37 cellular contexts compared by ENCODE assay signal in the genomic region with DNA sequence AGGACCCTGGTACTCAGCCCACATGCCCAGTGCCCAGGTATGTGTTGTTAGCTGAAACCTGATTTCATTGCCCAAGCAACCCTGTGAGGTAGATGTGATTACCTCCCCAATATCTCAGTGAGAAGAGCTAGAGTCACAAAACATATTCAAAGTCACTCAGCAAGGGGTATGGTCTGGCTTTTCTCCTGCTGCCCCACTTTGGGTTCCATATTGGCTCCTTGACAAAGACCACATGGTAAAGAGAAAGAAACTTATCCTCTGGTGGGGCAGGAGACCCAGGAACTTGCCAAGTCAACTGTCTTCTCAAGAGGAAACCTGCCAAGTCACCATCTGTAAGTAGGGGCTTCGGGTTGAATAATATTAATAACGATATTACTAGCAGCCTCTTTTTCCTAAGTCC.
"Had no signal": no experiment of that assay in that cellular context is flagged by ENCODE, and none has a peak within 500 bp of the region (broad histone marks: within the 10 kb centered on the region; RNA-seq: fewer than 3 reads in every experiment).

No MANE protein-coding gene starts in this region.

- H3K9me3 Mint-ChIP-seq: activated CD4-positive, alpha-beta memory T cell treated with anti-CD3 and anti-CD28 coated beads for 36 hours had no signal

- H3K4me3 ChIP-seq: adrenal gland, breast epithelium, cardiac muscle cell, coronary artery, dorsolateral prefrontal cortex, esophagus muscularis mucosa, gastrocnemius medialis, heart left ventricle had no signal

- H3K36me3 ChIP-seq: adrenal gland, breast epithelium, cardiac muscle cell, esophagus muscularis mucosa, gastrocnemius medialis, heart left ventricle had no signal

- H3K4me1 Mint-ChIP-seq: brain had no signal

- H3K9me3 ChIP-seq: adrenal gland, breast epithelium, esophagus muscularis mucosa, gastrocnemius medialis, heart left ventricle had no signal

- ATAC-seq: activated CD4-positive, alpha-beta T cell treated with anti-CD3 and anti-CD28 coated beads for 36 hours; activated CD8-positive, alpha-beta memory T cell treated with anti-CD3 and anti-CD28 coated beads, Interleukin-2, amount 10 ng/mL, durations not matched to agents 7 days and 5 days; activated CD8-positive, alpha-beta T cell treated with anti-CD3 and anti-CD28 coated beads, Interleukin-2, amount 10 ng/mL, durations not matched to agents 7 days and 5 days; activated naive CD8-positive, alpha-beta T cell treated with anti-CD3 and anti-CD28 coated beads, Interleukin-2, amount 50 U/mL, for 24 hours; foreskin keratinocyte; gastrocnemius medialis; heart left ventricle had no signal

- H3K4me1 ChIP-seq: adrenal gland, breast epithelium, esophagus muscularis mucosa, gastrocnemius medialis had no signal

- H3K27me3 ChIP-seq: adrenal gland, breast epithelium, cardiac muscle cell, esophagus muscularis mucosa, foreskin keratinocyte, gastrocnemius medialis, heart left ventricle had no signal

- DNase-seq: activated CD4-positive, alpha-beta memory T cell treated with anti-CD3 and anti-CD28 coated beads for 36 hours; activated CD4-positive, alpha-beta T cell treated with anti-CD3 and anti-CD28 coated beads for 36 hours; activated CD4-positive, alpha-beta T cell treated with anti-CD3 and anti-CD28 coated beads, Interleukin-2, amount 10 ng/mL, durations not matched to agents 24 days and 14 days; activated CD4-positive, CD25-positive, alpha-beta regulatory T cell; activated CD4-positive, CD25-positive, alpha-beta regulatory T cell treated with anti-CD3 and anti-CD28 coated beads, Interleukin-2, amount 50 U/mL, for 72 hours; activated CD8-positive, alpha-beta memory T cell treated with anti-CD3 and anti-CD28 coated beads, Interleukin-2, amount 10 ng/mL, durations not matched to agents 7 days and 5 days; activated CD8-positive, alpha-beta memory T cell treated with anti-CD3 and anti-CD28 coated beads, Interleukin-2, amount 50 U/mL, for 4 hours; activated CD8-positive, alpha-beta T cell treated with anti-CD3 and anti-CD28 coated beads, Interleukin-2, amount 10 ng/mL, durations not matched to agents 7 days and 5 days; activated effector memory CD4-positive, alpha-beta T cell treated with anti-CD3 and anti-CD28 coated beads, Interleukin-2, amount 50 U/mL, for 16 hours; activated naive CD4-positive, alpha-beta T cell treated with anti-CD3 and anti-CD28 coated beads for 36 hours; activated naive CD8-positive, alpha-beta T cell treated with anti-CD3 and anti-CD28 coated beads for 36 hours; activated naive CD8-positive, alpha-beta T cell treated with anti-CD3 and anti-CD28 coated beads, Interleukin-2, amount 50 U/mL, for 24 hours; activated T-cell treated with anti-CD3 and anti-CD28 coated beads, Interleukin-2, amount 50 U/mL, for 1 hour; activated T-cell treated with anti-CD3 and anti-CD28 coated beads, Interleukin-2, amount 50 U/mL, for 48 hours; adrenal gland; amygdala; aorta; central memory CD4-positive, alpha-beta T cell; dorsolateral prefrontal cortex; effector memory CD4-positive, alpha-beta T cell; erythroblast; foreskin keratinocyte; gastrocnemius medialis; glutamatergic neuron; heart left ventricle; T1000 had no signal

- H3K27me3 Mint-ChIP-seq: activated CD4-positive, alpha-beta memory T cell treated with anti-CD3 and anti-CD28 coated beads for 36 hours; activated CD4-positive, alpha-beta T cell treated with anti-CD3 and anti-CD28 coated beads for 36 hours; activated CD4-positive, alpha-beta T cell treated with anti-CD3 and anti-CD28 coated beads, Interleukin-2, amount 10 ng/mL, durations not matched to agents 24 days and 14 days; activated CD8-positive, alpha-beta memory T cell treated with anti-CD3 and anti-CD28 coated beads, Interleukin-2, amount 10 ng/mL, durations not matched to agents 7 days and 5 days; activated naive CD4-positive, alpha-beta T cell treated with anti-CD3 and anti-CD28 coated beads, Interleukin-2, amount 50 U/mL, for 24 hours; activated naive CD8-positive, alpha-beta T cell treated with anti-CD3 and anti-CD28 coated beads for 36 hours; activated naive CD8-positive, alpha-beta T cell treated with anti-CD3 and anti-CD28 coated beads, Interleukin-2, amount 50 U/mL, for 24 hours; dendritic cell treated with granulocyte-macrophage colony-stimulating factor and Interleukin-4, amounts not matched to agents 40 ng/mL and 50 ng/mL, for 4 days had no signal

- H3K27ac ChIP-seq: adrenal gland, breast epithelium, cardiac muscle cell, coronary artery, dorsolateral prefrontal cortex, esophagus muscularis mucosa, foreskin keratinocyte, gastrocnemius medialis, heart left ventricle had no signal

- H3K36me3 Mint-ChIP-seq: brain had no signal

- H3K4me3 Mint-ChIP-seq: activated CD4-positive, alpha-beta memory T cell treated with anti-CD3 and anti-CD28 coated beads for 36 hours; activated CD4-positive, alpha-beta T cell treated with anti-CD3 and anti-CD28 coated beads for 36 hours; activated CD4-positive, alpha-beta T cell treated with anti-CD3 and anti-CD28 coated beads, Interleukin-2, amount 10 ng/mL, durations not matched to agents 24 days and 14 days; activated CD8-positive, alpha-beta memory T cell treated with anti-CD3 and anti-CD28 coated beads, Interleukin-2, amount 10 ng/mL, durations not matched to agents 7 days and 5 days; activated CD8-positive, alpha-beta T cell treated with anti-CD3 and anti-CD28 coated beads, Interleukin-2, amount 10 ng/mL, durations not matched to agents 7 days and 5 days; activated naive CD4-positive, alpha-beta T cell treated with anti-CD3 and anti-CD28 coated beads for 36 hours; activated naive CD4-positive, alpha-beta T cell treated with anti-CD3 and anti-CD28 coated beads, Interleukin-2, amount 50 U/mL, for 24 hours; activated naive CD8-positive, alpha-beta T cell treated with anti-CD3 and anti-CD28 coated beads for 36 hours; activated naive CD8-positive, alpha-beta T cell treated with anti-CD3 and anti-CD28 coated beads, Interleukin-2, amount 50 U/mL, for 24 hours; activated T-helper 1 cell treated with anti-CD3 and anti-CD28 coated beads, Interleukin-12 subunit alpha, Interleukin-12 subunit beta, Interleukin-2, Interleukin-4 antibody, amounts not matched to agents 30 ng/mL and 10 ng/mL and 1 ng/mL, durations not matched to agents 14 hours and 24 hours and 36 hours; brain; dendritic cell treated with granulocyte-macrophage colony-stimulating factor and Interleukin-4, amounts not matched to agents 40 ng/mL and 50 ng/mL, for 4 days; T-helper 1 cell treated with Interleukin-12 subunit alpha and Interleukin-12 subunit beta and Interleukin-4 antibody, amounts not matched to agents 30 μg/mL and 1 μg/mL, for 36 hours; T-helper 2 cell treated with Interferon-gamma antibody and Interleukin-4, amounts not matched to agents 5 μg/mL and 100 μg/mL, for 36 hours had no signal

- H3K27ac Mint-ChIP-seq: activated CD4-positive, alpha-beta memory T cell treated with anti-CD3 and anti-CD28 coated beads for 36 hours; activated CD4-positive, alpha-beta T cell treated with anti-CD3 and anti-CD28 coated beads for 36 hours; activated CD4-positive, alpha-beta T cell treated with anti-CD3 and anti-CD28 coated beads, Interleukin-2, amount 10 ng/mL, durations not matched to agents 24 days and 14 days; activated CD8-positive, alpha-beta memory T cell treated with anti-CD3 and anti-CD28 coated beads, Interleukin-2, amount 10 ng/mL, durations not matched to agents 7 days and 5 days; activated CD8-positive, alpha-beta T cell treated with anti-CD3 and anti-CD28 coated beads, Interleukin-2, amount 10 ng/mL, durations not matched to agents 7 days and 5 days; activated naive CD4-positive, alpha-beta T cell treated with anti-CD3 and anti-CD28 coated beads for 36 hours; activated naive CD4-positive, alpha-beta T cell treated with anti-CD3 and anti-CD28 coated beads, Interleukin-2, amount 50 U/mL, for 24 hours; activated naive CD8-positive, alpha-beta T cell treated with anti-CD3 and anti-CD28 coated beads for 36 hours; activated naive CD8-positive, alpha-beta T cell treated with anti-CD3 and anti-CD28 coated beads, Interleukin-2, amount 50 U/mL, for 24 hours; activated T-helper 1 cell treated with anti-CD3 and anti-CD28 coated beads, Interleukin-12 subunit alpha, Interleukin-12 subunit beta, Interleukin-2, Interleukin-4 antibody, amounts not matched to agents 30 ng/mL and 10 ng/mL and 1 ng/mL, durations not matched to agents 14 hours and 24 hours and 36 hours; activated T-helper 2 cell treated with anti-CD3 and anti-CD28 coated beads, Interferon-gamma antibody, Interleukin-2, Interleukin-4, amounts not matched to agents 10 μg/mL and 5 μg/mL and 100 μg/mL, durations not matched to agents 14 hours and 24 hours and 36 hours; brain; dendritic cell treated with granulocyte-macrophage colony-stimulating factor and Interleukin-4, amounts not matched to agents 40 ng/mL and 50 ng/mL, for 4 days; T-helper 1 cell treated with Interleukin-12 subunit alpha and Interleukin-12 subunit beta and Interleukin-4 antibody, amounts not matched to agents 30 μg/mL and 1 μg/mL, for 36 hours; T-helper 2 cell treated with Interferon-gamma antibody and Interleukin-4, amounts not matched to agents 5 μg/mL and 100 μg/mL, for 36 hours had no signal
